Comparison of ENCODE assay signal across 1 cellular context in the genomic region with DNA sequence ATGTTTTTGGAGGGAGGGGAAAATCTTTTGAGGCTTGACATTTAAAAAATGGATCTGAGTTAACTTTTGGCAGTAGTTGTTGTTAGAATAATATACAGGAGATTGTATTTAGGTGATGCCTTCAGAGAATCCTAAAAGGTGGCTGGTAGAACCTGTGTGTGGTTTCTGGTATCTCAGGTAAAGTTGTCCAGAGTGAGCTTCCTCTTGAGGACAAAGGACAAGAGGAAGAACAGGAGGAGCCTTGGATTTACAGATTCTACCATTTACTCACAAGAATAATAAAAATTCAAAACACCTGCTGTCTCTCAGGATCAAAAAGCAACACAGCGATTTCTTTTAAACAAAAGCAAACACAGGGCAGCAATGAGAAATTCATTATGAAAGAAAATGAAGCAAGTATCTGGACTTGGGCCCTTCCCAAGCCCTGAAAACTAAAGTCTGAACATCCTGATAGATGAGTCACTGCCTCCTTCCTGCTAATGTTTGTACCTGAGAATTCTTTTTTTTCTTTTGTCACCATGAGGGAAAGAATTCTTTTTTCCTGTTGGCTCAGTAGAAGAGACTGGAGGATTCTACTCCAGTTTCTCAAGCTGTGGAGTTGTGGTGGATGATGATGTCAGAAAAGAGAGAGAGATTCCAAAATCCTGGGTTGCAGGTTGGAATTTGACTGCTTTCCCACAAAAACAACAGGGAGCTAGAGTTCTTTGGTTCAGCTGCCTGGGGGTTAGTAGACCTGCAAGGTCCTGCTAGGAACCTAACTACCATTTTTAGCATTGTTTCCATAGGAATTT.
A peak's percentile ranks its signal among the peaks of the same experiment; 100 is the strongest.
TF ChIP-seq lines count a peak whose summit lies in the region.

No MANE protein-coding gene starts in this region.

TF ChIP-seq in endothelial cell of umbilical vein, 7 proteins besides CTCF, POLR2A, EP300 and RAD21:
- TF ChIP-seq JUN (IDR thresholded peaks at IDR 0.05; ENCODE audit: borderline replicate concordance, insufficient read depth, insufficient read length, low read depth) (peak; percentile 70), FOS (IDR thresholded peaks at IDR 0.05; ENCODE audit: borderline replicate concordance, insufficient read depth, low read length) (peak; percentile 81)
- TF ChIP-seq, protein P1, sequence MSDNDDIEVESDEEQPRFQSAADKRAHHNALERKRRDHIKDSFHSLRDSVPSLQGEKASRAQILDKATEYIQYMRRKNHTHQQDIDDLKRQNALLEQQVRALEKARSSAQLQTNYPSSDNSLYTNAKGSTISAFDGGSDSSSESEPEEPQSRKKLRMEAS (IDR thresholded peaks at IDR 0.05; ENCODE audit: insufficient read depth, insufficient read length) = no peak
